In the genomic region with DNA sequence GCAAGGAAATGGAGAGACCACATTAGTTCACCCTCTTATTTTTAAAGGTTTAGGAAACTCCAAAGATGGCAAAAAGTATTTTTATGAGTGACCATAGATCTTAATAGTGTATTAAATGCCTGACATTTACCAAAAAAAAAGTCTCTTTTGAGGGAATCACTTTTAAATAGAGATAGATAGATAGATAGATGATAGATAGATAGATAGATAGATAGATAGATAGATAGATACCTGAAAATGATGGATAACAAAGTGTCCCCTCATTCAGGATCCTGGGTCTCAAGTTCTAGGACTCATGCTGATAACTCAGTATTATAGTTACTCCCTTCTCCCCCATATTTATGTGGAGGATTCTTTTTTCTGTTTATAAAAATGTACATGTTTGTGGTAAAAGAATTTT, we compare ENCODE assay signal across 35 cellular contexts.
"Had no signal": no experiment of that assay in that cellular context is flagged by ENCODE, and none has a peak within 500 bp of the region (broad histone marks: within the 10 kb centered on the region; RNA-seq: fewer than 3 reads in every experiment).

No MANE protein-coding gene starts in this region.

- H3K27me3 ChIP-seq: MG63 had no signal

- H3K4me3 ChIP-seq: MG63 had no signal

- H3K9me3 ChIP-seq: MG63 had no signal

- DNase-seq: Karpas-422, Kasumi-1, MG63, MM.1S, MV-4-11, NCI-H1048, NCI-H1092, NCI-H1092 treated with DMSO at 0.1 percent for 48 hours, NCI-H1105, NCI-H1105 treated with DMSO at 0.1 percent for 48 hours, NCI-H1417, NCI-H1417 treated with DMSO at 0.1 percent for 48 hours, NCI-H1436, NCI-H1436 treated with DMSO at 0.1 percent for 48 hours, NCI-H146, NCI-H1694, NCI-H1694 treated with DMSO at 0.1 percent for 48 hours, NCI-H187, NCI-H187 treated with DMSO at 0.1 percent for 48 hours, NCI-H1930, NCI-H2029, NCI-H2029 treated with DMSO at 0.1 percent for 48 hours, NCI-H2081, NCI-H2081 treated with DMSO at 0.1 percent for 48 hours, NCI-H2107, NCI-H2171, NCI-H2171 treated with DMSO at 0.1 percent for 48 hours, NCI-H2227 treated with DMSO at 0.1 percent for 48 hours, NCI-H226, NCI-H345, NCI-H446, NCI-H446 treated with DMSO at 0.1 percent for 48 hours, NCI-H510A, NCI-H510A treated with DMSO at 0.1 percent for 48 hours, NCI-H524 had no signal
